11 cellular contexts compared by ENCODE assay signal in the genomic region with DNA sequence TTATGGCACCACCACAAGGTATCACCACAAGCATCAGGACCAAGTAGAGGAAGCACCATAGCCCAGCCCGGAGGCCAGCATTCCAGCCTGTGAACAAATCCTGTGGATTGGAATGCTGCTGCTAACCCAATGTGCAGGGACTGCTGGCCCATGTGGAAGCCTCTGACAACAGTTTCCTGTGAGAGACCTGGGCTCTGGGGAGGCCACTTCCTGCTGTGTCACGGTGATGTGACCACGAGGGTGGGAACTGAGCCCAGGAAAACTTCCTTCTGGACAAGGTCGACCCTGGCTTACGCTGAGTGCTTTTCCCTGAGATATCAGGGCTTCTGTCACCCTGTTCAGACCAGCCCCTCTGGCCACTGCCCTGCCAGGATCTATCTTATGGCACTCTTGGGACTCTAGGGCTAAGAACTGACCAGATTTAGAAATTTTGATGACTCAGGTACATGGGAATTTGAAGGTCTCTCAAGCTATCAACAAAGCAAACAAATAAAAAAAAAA.
DNase-seq lines count a peak whose midpoint lies in the region; ATAC-seq and TF ChIP-seq lines count a peak whose summit lies in the region.
"Had no signal": no experiment of that assay in that cellular context is flagged by ENCODE, and none has a peak within 500 bp of the region (broad histone marks: within the 10 kb centered on the region; RNA-seq: fewer than 3 reads in every experiment).

No MANE protein-coding gene starts in this region.

- no peak for TF ChIP-seq CTCF in heart right ventricle (IDR thresholded peaks at IDR 0.05)
- no peak for TF ChIP-seq CTCF in prostate gland (IDR thresholded peaks at IDR 0.05)
- no peak for TF ChIP-seq CTCF in CD14-positive monocyte (IDR thresholded peaks at IDR 0.05)

- H3K4me1 Mint-ChIP-seq in CD14-positive monocyte = no peaks in the 10 kb centered on the region
- H3K4me1 Mint-ChIP-seq: activated naive CD4-positive, alpha-beta T cell treated with anti-CD3 and anti-CD28 coated beads, Interleukin-2, amount 10 ng/mL, durations not matched to agents 7 days and 5 days had no signal

- peaks cover 0 to 2% (median 0%) of the 10 kb centered on the region in 3 donors for H3K27me3 Mint-ChIP-seq in CD14-positive monocyte (ENCODE audit: low read depth in 3 of 3)

- H3K27ac ChIP-seq in heart right ventricle = peak overlapping the region in 9 of 10 donors; percentile 23 to 75 (median 64)
- H3K27ac ChIP-seq in prostate gland = no peak overlapping the region

- H3K4me3 Mint-ChIP-seq in CD14-positive monocyte = no peak overlapping the region
- H3K4me3 Mint-ChIP-seq: activated naive CD4-positive, alpha-beta T cell treated with anti-CD3 and anti-CD28 coated beads, Interleukin-2, amount 10 ng/mL, durations not matched to agents 7 days and 5 days had no signal

- DNase-seq in GM04503 (ENCODE audit: low read depth) (peak; percentile 98), adipocyte (ENCODE audit: low read depth) (peak; percentile 59), heart right ventricle (peak; percentile 67 to 87), skeletal muscle cell (ENCODE audit: low read depth) (peak; percentile 71), prostate gland (ENCODE audit: low spot score) (no peak), CD14-positive monocyte (ENCODE audit: low spot score) (no peak), NCI-H69 (lab: John Stamatoyannopoulos, UW) (no peak)
- DNase-seq: activated naive CD4-positive, alpha-beta T cell treated with anti-CD3 and anti-CD28 coated beads, Interleukin-2, amount 10 ng/mL, durations not matched to agents 7 days and 5 days; NCI-H2227 treated with DMSO at 0.1 percent for 48 hours; retina had no signal

- H3K4me1 ChIP-seq in adipocyte (ENCODE audit: control insufficient read depth, insufficient read depth, low read length) (peaks cover 50% of the 10 kb centered on the region), heart right ventricle (peaks cover 0 to 17% (median 4%) of the 10 kb centered on the region in 9 donors), prostate gland (replicated peaks) (no peaks in the 10 kb centered on the region)

- 16 to 31% methylated on average over 5 of the region's 5 CpGs for WGBS in heart right ventricle, 2 donors
- 63% methylated on average over 5 of the region's 5 CpGs for WGBS in prostate gland

- H3K27ac Mint-ChIP-seq in CD14-positive monocyte = no peak overlapping the region
- H3K27ac Mint-ChIP-seq: activated naive CD4-positive, alpha-beta T cell treated with anti-CD3 and anti-CD28 coated beads, Interleukin-2, amount 10 ng/mL, durations not matched to agents 7 days and 5 days had no signal

- H3K27me3 ChIP-seq in adipocyte (replicated peaks; ENCODE audit: control insufficient read depth, insufficient read depth, low read length) = no peaks in the 10 kb centered on the region
- peaks cover 0 to 3% (median 0%) of the 10 kb centered on the region in 7 donors for H3K27me3 ChIP-seq in heart right ventricle
- peaks cover 4% of the 10 kb centered on the region for H3K27me3 ChIP-seq in prostate gland (replicated peaks; ENCODE audit: insufficient read depth)

- ATAC-seq in heart right ventricle (peak; percentile 90 to 97 (median 95)), HG03135 (IDR thresholded peaks at IDR 0.05; ENCODE audit: unreplicated experiment) (no peak)

- H3K36me3 ChIP-seq in adipocyte (ENCODE audit: control insufficient read depth, insufficient read depth, low read length, severe bottlenecking) (no peaks in the 10 kb centered on the region), heart right ventricle (no peaks in the 10 kb centered on the region), prostate gland (no peaks in the 10 kb centered on the region)

- peak overlapping the region; percentile 1 for H3K9ac ChIP-seq in adipocyte (ENCODE audit: low read length)

- H3K36me3 Mint-ChIP-seq in CD14-positive monocyte = no peaks in the 10 kb centered on the region
- H3K36me3 Mint-ChIP-seq: activated naive CD4-positive, alpha-beta T cell treated with anti-CD3 and anti-CD28 coated beads, Interleukin-2, amount 10 ng/mL, durations not matched to agents 7 days and 5 days had no signal

- H3K4me3 ChIP-seq in adipocyte (ENCODE audit: low read length) (no peak overlapping the region), heart right ventricle (no peak overlapping the region), skeletal muscle cell (ENCODE audit: low read depth, low read length) (no peak overlapping the region), prostate gland (no peak overlapping the region)

- TF ChIP-seq POLR2A in prostate gland (IDR thresholded peaks at IDR 0.05) = no peak

- H3K9me3 Mint-ChIP-seq in CD14-positive monocyte = peaks cover 1 to 8% (median 3%) of the 10 kb centered on the region in 7 donors
- H3K9me3 Mint-ChIP-seq: activated naive CD4-positive, alpha-beta T cell treated with anti-CD3 and anti-CD28 coated beads, Interleukin-2, amount 10 ng/mL, durations not matched to agents 7 days and 5 days had no signal

- H3K9me3 ChIP-seq in adipocyte (ENCODE audit: control insufficient read depth, low read length) = no peaks in the 10 kb centered on the region
- no peaks in the 10 kb centered on the region for H3K9me3 ChIP-seq in heart right ventricle
- H3K9me3 ChIP-seq in prostate gland = no peaks in the 10 kb centered on the region

- intact Hi-C loops in heart right ventricle (cut with DNase I) = loop anchor here in 1 of 10 donors (10.0 kb wide), 1 partner anchor 152 kb away; no protein-coding TSS in a partner anchor
- intact Hi-C loops in prostate gland (cut with DNase I) = no loop called here
- intact Hi-C loops in CD14-positive monocyte (cut with micrococcal nuclease) = no loop called here

Comparison
In these comparisons a context has a peak if more than half of its experiments do, and no peak if none do; other contexts are left out.
1. DNase-seq: peak in GM04503 (single experiment), adipocyte (single experiment), heart right ventricle (2 of 2) and skeletal muscle cell (single experiment); none in prostate gland (single experiment), CD14-positive monocyte (single experiment) and NCI-H69 (single experiment).
2. H3K27ac ChIP-seq: peak in heart right ventricle (9 of 10); none in prostate gland (0 of 2).